In the genomic region with DNA sequence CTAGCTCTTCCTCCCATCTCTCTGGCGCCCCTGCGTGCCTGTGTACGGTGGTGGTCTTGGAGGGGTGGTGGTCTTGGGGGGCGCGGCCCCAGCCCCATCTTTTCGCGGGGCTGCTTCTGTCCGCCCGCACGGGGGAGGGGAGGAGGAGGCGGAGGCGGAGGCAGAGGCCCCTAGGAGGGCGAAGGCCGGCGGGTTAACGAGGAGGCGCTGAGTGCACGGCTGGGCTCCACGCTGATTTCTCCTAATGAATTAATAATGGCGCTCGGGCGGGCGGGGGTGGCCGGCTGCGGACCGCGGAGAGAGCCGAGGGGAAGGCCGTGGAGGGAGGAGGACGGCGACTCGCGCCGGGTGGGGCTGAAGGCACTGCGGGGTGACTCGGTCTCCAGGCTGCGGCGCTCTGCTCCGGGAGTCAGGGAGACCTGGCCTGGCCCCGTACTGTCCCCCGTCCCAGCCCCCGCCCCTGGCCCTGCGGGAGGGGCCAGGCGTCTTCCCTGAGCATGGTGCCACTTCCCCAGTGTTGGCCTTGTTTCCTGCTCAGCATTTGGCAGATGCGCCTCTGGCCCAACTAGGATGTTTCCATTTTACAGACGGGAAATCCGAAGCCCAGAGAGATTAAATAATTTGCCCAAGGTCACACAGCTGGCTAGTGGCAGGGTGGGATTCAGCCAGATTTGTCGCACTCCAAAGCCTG, we compare ENCODE assay signal across 8 cellular contexts. TPM values are rescaled to one million over a fixed set of nuclear protein-coding genes. Genes with fewer than 3 reads are reported as not detected.
DNase-seq lines count a peak whose midpoint lies in the region; TF ChIP-seq lines count a peak whose summit lies in the region.

No MANE protein-coding gene starts in this region.

- CTCF ChIA-PET in BJ (lab: Yijun Ruan, JAX), result interaction anchor here (0.6 kb wide), 1 partner anchor 166 kb away, joined by 3 read pairs; no protein-coding TSS in a partner anchor

- no peaks in the 10 kb centered on the region for H3K36me3 ChIP-seq in BJ (ENCODE audit: control insufficient read depth, insufficient read depth, low read length)
- peaks cover 13% of the 10 kb centered on the region for H3K36me3 ChIP-seq in HUES48 (ENCODE audit: control insufficient read depth, insufficient read depth, low read length)
- H3K36me3 ChIP-seq in iPS-20b (ENCODE audit: insufficient read depth, low read depth, low read length), result peaks cover 13% of the 10 kb centered on the region; the same call in 1 of the 2 replicates

- H3K4me3 ChIP-seq in BJ (ENCODE audit: low read depth, low read length) (peak overlapping the region; percentile 55), HUES48 (ENCODE audit: low read depth, low read length) (peak overlapping the region; percentile 64), iPS-20b (ENCODE audit: low read length) (peak overlapping the region; percentile 74; the same call in 1 of the 2 replicates), skin epidermis (peak overlapping the region; percentile 33 to 45 (median 41))

- H3K27me3 ChIP-seq in BJ (ENCODE audit: control insufficient read depth, insufficient read depth, low read length) (peaks cover 7% of the 10 kb centered on the region), HUES48 (ENCODE audit: control insufficient read depth, insufficient read depth, low read length) (peaks cover 20% of the 10 kb centered on the region), iPS-20b (ENCODE audit: insufficient read depth, low read length) (peaks cover 38% of the 10 kb centered on the region)

- no peaks in the 10 kb centered on the region for H3K9me3 ChIP-seq in HUES48 (ENCODE audit: control insufficient read depth, insufficient read depth, low read length)
- H3K9me3 ChIP-seq in iPS-20b (ENCODE audit: insufficient read depth, low read depth, low read length), result no peaks in the 10 kb centered on the region

- DNase-seq in BJ (ENCODE audit: low read depth) (no peak), astrocyte of the hippocampus (ENCODE audit: low read depth, low spot score) (peak; percentile 49), NCI-H1048 (lab: John Stamatoyannopoulos, UW) (no peak), OCI-M1 (lab: John Stamatoyannopoulos, UW) (no peak), glomerular visceral epithelial cell (ENCODE audit: extremely low spot score) (no peak)

- H3K4me1 ChIP-seq in HUES48 (ENCODE audit: control insufficient read depth, insufficient read depth, low read length), result peaks cover 19% of the 10 kb centered on the region
- H3K4me1 ChIP-seq in iPS-20b (ENCODE audit: insufficient read depth, low read length), result peaks cover 18% of the 10 kb centered on the region

- POLR2A ChIA-PET in BJ (lab: Charles Lee), result no interaction called here

- peak overlapping the region; percentile 51 for H3K9ac ChIP-seq in HUES48 (ENCODE audit: low read depth, low read length)
- peak overlapping the region; percentile 84; the same call in 1 of the 2 replicates for H3K9ac ChIP-seq in iPS-20b (ENCODE audit: low read depth, low read length)

- no peak for TF ChIP-seq CTCF in BJ (IDR thresholded peaks at IDR 0.05; ENCODE audit: insufficient read depth, low read depth, low read length)

- H3K27ac ChIP-seq in HUES48 (ENCODE audit: low read depth, low read length) (peak overlapping the region; percentile 63), iPS-20b (ENCODE audit: low read length) (peak overlapping the region; percentile 84), skin epidermis (peak overlapping the region in 9 of 21 experiments; percentile 3 to 67 (median 56))

RNA-seq across cellular contexts. Expression of a gene that starts 6.0 kb away (rescaled TPM):
- polyA plus RNA-seq in BJ (2011; rRNA removed), result 1.3 and 2.3 TPM in 2 replicates
- polyA minus RNA-seq in BJ (2011; rRNA and poly(A)+ RNA removed), result 1.3 and 1.7 TPM in 2 replicates
